Comparison of ENCODE assay signal across 23 cellular contexts in genomic region chr9:74610523-74611061, GRCh38.
DNase-seq lines count a peak whose midpoint lies in the region; ATAC-seq and TF ChIP-seq lines count a peak whose summit lies in the region.
"Had no signal": no experiment of that assay in that cellular context is flagged by ENCODE, and none has a peak within 500 bp of the region (broad histone marks: within the 10 kb centered on the region; RNA-seq: fewer than 3 reads in every experiment).

No MANE protein-coding gene starts in this region.

- H3K9me3 Mint-ChIP-seq in activated B cell treated with CpG ODN at 0.5 μM for 24 hours (no peaks in the 10 kb centered on the region), naive B cell (peaks cover 0 to 4% (median 0%) of the 10 kb centered on the region in 7 donors), immature natural killer cell (no peaks in the 10 kb centered on the region)
- no peaks in the 10 kb centered on the region for H3K9me3 Mint-ChIP-seq in CD8-positive, alpha-beta T cell
- peaks cover 0 to 2% of the 10 kb centered on the region in 2 donors for H3K9me3 Mint-ChIP-seq in activated T-cell treated with anti-CD3 and anti-CD28 coated beads, Interleukin-2, amount 50 U/mL, for 72 hours
- H3K9me3 Mint-ChIP-seq: activated T-helper 2 cell treated with anti-CD3 and anti-CD28 coated beads, Interferon-gamma antibody, Interleukin-2, Interleukin-4, amounts not matched to agents 10 μg/mL and 5 μg/mL and 100 μg/mL, durations not matched to agents 14 hours and 24 hours and 36 hours; CD14-positive monocyte; dendritic cell treated with granulocyte-macrophage colony-stimulating factor and Interleukin-4, amounts not matched to agents 40 ng/mL and 50 ng/mL, for 4 days had no signal

- no peak overlapping the region for H3K27ac ChIP-seq in CD8-positive, alpha-beta T cell (ENCODE audit: low read depth, low read length)
- H3K27ac ChIP-seq in upper lobe of right lung: no peak overlapping the region
- H3K27ac ChIP-seq: prostate gland had no signal

- H3K4me1 ChIP-seq in CD8-positive, alpha-beta T cell (ENCODE audit: insufficient read depth, low read length): no peaks in the 10 kb centered on the region
- no peaks in the 10 kb centered on the region for H3K4me1 ChIP-seq in upper lobe of right lung
- H3K4me1 ChIP-seq: prostate gland had no signal

- POLR2A ChIA-PET in activated B cell treated with CpG ODN at 0.5 μM for 24 hours (lab: Charles Lee): interaction anchor here (1.0 kb wide), 1 partner anchor 27 kb away, joined by 3 read pairs; no protein-coding TSS in a partner anchor
- POLR2A ChIA-PET in CD8-positive, alpha-beta T cell (lab: Charles Lee): no interaction called here

- H3K4me3 ChIP-seq in CD8-positive, alpha-beta T cell (ENCODE audit: low read depth, low read length): no peak overlapping the region
- H3K4me3 ChIP-seq in upper lobe of right lung: no peak overlapping the region
- H3K4me3 ChIP-seq: prostate gland had no signal

- H3K27me3 ChIP-seq in CD8-positive, alpha-beta T cell (ENCODE audit: insufficient read depth, low read length): no peaks in the 10 kb centered on the region
- H3K27me3 ChIP-seq in upper lobe of right lung: no peaks in the 10 kb centered on the region

- H3K9me3 ChIP-seq in CD8-positive, alpha-beta T cell (ENCODE audit: low read length): no peaks in the 10 kb centered on the region
- no peaks in the 10 kb centered on the region for H3K9me3 ChIP-seq in upper lobe of right lung
- H3K9me3 ChIP-seq: prostate gland had no signal

- H3K4me1 Mint-ChIP-seq in activated B cell treated with CpG ODN at 0.5 μM for 24 hours (peaks cover 39% of the 10 kb centered on the region), naive B cell (peaks cover 25 to 43% (median 34%) of the 10 kb centered on the region in 3 donors), immature natural killer cell (no peaks in the 10 kb centered on the region)
- H3K4me1 Mint-ChIP-seq in CD8-positive, alpha-beta T cell (ENCODE audit: low read depth): no peaks in the 10 kb centered on the region
- H3K4me1 Mint-ChIP-seq in activated T-cell treated with anti-CD3 and anti-CD28 coated beads, Interleukin-2, amount 50 U/mL, for 72 hours (ENCODE audit: low read depth): no peaks in the 10 kb centered on the region
- H3K4me1 Mint-ChIP-seq: activated CD8-positive, alpha-beta memory T cell treated with anti-CD3 and anti-CD28 coated beads, Interleukin-2, amount 10 ng/mL, durations not matched to agents 7 days and 5 days; CD14-positive monocyte; neural crest cell had no signal

- ATAC-seq in GM18861 (IDR thresholded peaks at IDR 0.05; ENCODE audit: unreplicated experiment): peak; percentile 58
- ATAC-seq in HG03097 (IDR thresholded peaks at IDR 0.05; ENCODE audit: low FRiP score, unreplicated experiment): peak; percentile 53
- peak; percentile 35 for ATAC-seq in activated B cell treated with CpG ODN at 0.5 μM for 24 hours (ENCODE audit: low read depth)
- ATAC-seq in naive B cell (ENCODE audit: low read depth in 2 of 2): peak in 1 of 2 donors; percentile 38
- ATAC-seq in CD8-positive, alpha-beta T cell: no peak
- no peak for ATAC-seq in upper lobe of right lung
- ATAC-seq in activated T-cell treated with anti-CD3 and anti-CD28 coated beads, Interleukin-2, amount 50 U/mL, for 72 hours (replicated peaks in 1 of 2): no peak
- ATAC-seq: activated CD8-positive, alpha-beta memory T cell treated with anti-CD3 and anti-CD28 coated beads, Interleukin-2, amount 10 ng/mL, durations not matched to agents 7 days and 5 days; left colon; SK-N-SH treated with all-trans-retinoic acid at 6 μM for 48 hours had no signal

- H3K27me3 Mint-ChIP-seq in activated B cell treated with CpG ODN at 0.5 μM for 24 hours: peaks cover 3% of the 10 kb centered on the region
- H3K27me3 Mint-ChIP-seq in naive B cell: peaks cover 0 to 8% (median 0%) of the 10 kb centered on the region in 3 donors
- peaks cover 6% of the 10 kb centered on the region for H3K27me3 Mint-ChIP-seq in CD8-positive, alpha-beta T cell (ENCODE audit: low read depth)
- peaks cover 0 to 6% (median 2%) of the 10 kb centered on the region in 3 donors for H3K27me3 Mint-ChIP-seq in immature natural killer cell (ENCODE audit: low read depth in 3 of 3)
- no peaks in the 10 kb centered on the region for H3K27me3 Mint-ChIP-seq in activated T-cell treated with anti-CD3 and anti-CD28 coated beads, Interleukin-2, amount 50 U/mL, for 72 hours (ENCODE audit: low read depth)
- H3K27me3 Mint-ChIP-seq: dendritic cell treated with granulocyte-macrophage colony-stimulating factor and Interleukin-4, amounts not matched to agents 40 ng/mL and 50 ng/mL, for 4 days had no signal

- no peaks in the 10 kb centered on the region for H3K36me3 Mint-ChIP-seq in activated B cell treated with CpG ODN at 0.5 μM for 24 hours (ENCODE audit: low read depth)
- H3K36me3 Mint-ChIP-seq in naive B cell: no peaks in the 10 kb centered on the region
- H3K36me3 Mint-ChIP-seq in CD8-positive, alpha-beta T cell: no peaks in the 10 kb centered on the region
- no peaks in the 10 kb centered on the region for H3K36me3 Mint-ChIP-seq in immature natural killer cell
- no peaks in the 10 kb centered on the region for H3K36me3 Mint-ChIP-seq in activated T-cell treated with anti-CD3 and anti-CD28 coated beads, Interleukin-2, amount 50 U/mL, for 72 hours (ENCODE audit: insufficient read depth in 2 of 2)
- H3K36me3 Mint-ChIP-seq: activated CD8-positive, alpha-beta memory T cell treated with anti-CD3 and anti-CD28 coated beads, Interleukin-2, amount 10 ng/mL, durations not matched to agents 7 days and 5 days; CD14-positive monocyte had no signal

- no peak for DNase-seq in activated B cell treated with CpG ODN at 0.5 μM for 24 hours
- DNase-seq in naive B cell: no peak
- no peak for DNase-seq in CD8-positive, alpha-beta T cell
- DNase-seq in upper lobe of right lung: no peak
- no peak for DNase-seq in immature natural killer cell
- no peak for DNase-seq in activated T-cell treated with anti-CD3 and anti-CD28 coated beads, Interleukin-2, amount 50 U/mL, for 72 hours
- DNase-seq: activated CD4-positive, alpha-beta T cell treated with anti-CD3 and anti-CD28 coated beads for 1 hour; activated CD8-positive, alpha-beta memory T cell treated with anti-CD3 and anti-CD28 coated beads, Interleukin-2, amount 10 ng/mL, durations not matched to agents 7 days and 5 days; DMS53; KBM-7; left colon; NCI-H187; NCI-H226; stimulated activated CD4-positive, alpha-beta T cell treated with anti-CD3 and anti-CD28 coated beads, Interleukin-2, amount 100 ng/mL, for 48 hours; T1000 had no signal

- CTCF ChIA-PET in activated B cell treated with CpG ODN at 0.5 μM for 24 hours (lab: Charles Lee): interaction anchor here (1.2 to 2.3 kb wide), 2 partner anchors 27 to 33 kb away, joined by 4 to 11 read pairs; no protein-coding TSS in a partner anchor
- CTCF ChIA-PET in CD8-positive, alpha-beta T cell (lab: Charles Lee): no interaction called here

- TF ChIP-seq CTCF in activated B cell treated with CpG ODN at 0.5 μM for 24 hours (IDR thresholded peaks at IDR 0.05): no peak
- no peak for TF ChIP-seq CTCF in CD8-positive, alpha-beta T cell (IDR thresholded peaks at IDR 0.05)
- TF ChIP-seq CTCF in upper lobe of right lung (IDR thresholded peaks at IDR 0.05): no peak

- no peaks in the 10 kb centered on the region for H3K36me3 ChIP-seq in CD8-positive, alpha-beta T cell (ENCODE audit: insufficient read depth, low read length)
- no peaks in the 10 kb centered on the region for H3K36me3 ChIP-seq in upper lobe of right lung
- H3K36me3 ChIP-seq: prostate gland had no signal

- peak overlapping the region; percentile 13 for H3K4me3 Mint-ChIP-seq in activated B cell treated with CpG ODN at 0.5 μM for 24 hours
- H3K4me3 Mint-ChIP-seq in naive B cell: peak overlapping the region; percentile 13 to 85 (median 74)
- H3K4me3 Mint-ChIP-seq in CD8-positive, alpha-beta T cell: no peak overlapping the region
- no peak overlapping the region for H3K4me3 Mint-ChIP-seq in immature natural killer cell
- no peak overlapping the region for H3K4me3 Mint-ChIP-seq in activated T-cell treated with anti-CD3 and anti-CD28 coated beads, Interleukin-2, amount 50 U/mL, for 72 hours
- H3K4me3 Mint-ChIP-seq: activated CD8-positive, alpha-beta memory T cell treated with anti-CD3 and anti-CD28 coated beads, Interleukin-2, amount 10 ng/mL, durations not matched to agents 7 days and 5 days; CD14-positive monocyte; dendritic cell treated with granulocyte-macrophage colony-stimulating factor and Interleukin-4, amounts not matched to agents 40 ng/mL and 50 ng/mL, for 4 days; neural crest cell had no signal

- intact Hi-C loops in activated B cell treated with CpG ODN at 0.5 μM for 24 hours (cut with micrococcal nuclease) (loop anchor here (1.0 to 2.0 kb wide), 2 partner anchors 20 to 32 kb away; no protein-coding TSS in a partner anchor), upper lobe of right lung (cut with DNase I) (no loop called here)
- intact Hi-C loops in CD8-positive, alpha-beta T cell (cut with DNase I, micrococcal nuclease): no loop called here

- H3K27ac Mint-ChIP-seq in activated B cell treated with CpG ODN at 0.5 μM for 24 hours (peak overlapping the region; percentile 57), naive B cell (peak overlapping the region; percentile 48 to 97 (median 76)), immature natural killer cell (no peak overlapping the region)
- H3K27ac Mint-ChIP-seq in CD8-positive, alpha-beta T cell: no peak overlapping the region
- H3K27ac Mint-ChIP-seq in activated T-cell treated with anti-CD3 and anti-CD28 coated beads, Interleukin-2, amount 50 U/mL, for 72 hours: no peak overlapping the region
- H3K27ac Mint-ChIP-seq: activated CD8-positive, alpha-beta memory T cell treated with anti-CD3 and anti-CD28 coated beads, Interleukin-2, amount 10 ng/mL, durations not matched to agents 7 days and 5 days; activated T-helper 2 cell treated with anti-CD3 and anti-CD28 coated beads, Interferon-gamma antibody, Interleukin-2, Interleukin-4, amounts not matched to agents 10 μg/mL and 5 μg/mL and 100 μg/mL, durations not matched to agents 14 hours and 24 hours and 36 hours; CD14-positive monocyte; dendritic cell treated with granulocyte-macrophage colony-stimulating factor and Interleukin-4, amounts not matched to agents 40 ng/mL and 50 ng/mL, for 4 days had no signal

Comparison
In these comparisons a context has a peak if more than half of its experiments do, and no peak if none do; other contexts are left out.
1. ATAC-seq: peak in GM18861 (single experiment), HG03097 (single experiment) and activated B cell treated with CpG ODN at 0.5 μM for 24 hours (single experiment); none in CD8-positive, alpha-beta T cell (single experiment), upper lobe of right lung (single experiment) and activated T-cell treated with anti-CD3 and anti-CD28 coated beads, Interleukin-2, amount 50 U/mL, for 72 hours (0 of 2).
2. H3K27ac Mint-ChIP-seq: peak in activated B cell treated with CpG ODN at 0.5 μM for 24 hours (single experiment) and naive B cell (6 of 6); none in CD8-positive, alpha-beta T cell (single experiment), immature natural killer cell (0 of 6) and activated T-cell treated with anti-CD3 and anti-CD28 coated beads, Interleukin-2, amount 50 U/mL, for 72 hours (single experiment).
3. H3K4me3 Mint-ChIP-seq: peak in activated B cell treated with CpG ODN at 0.5 μM for 24 hours (single experiment) and naive B cell (8 of 8); none in CD8-positive, alpha-beta T cell (single experiment), immature natural killer cell (0 of 5) and activated T-cell treated with anti-CD3 and anti-CD28 coated beads, Interleukin-2, amount 50 U/mL, for 72 hours (0 of 2).